Comparison of ENCODE assay signal across 26 cellular contexts in the genomic region with DNA sequence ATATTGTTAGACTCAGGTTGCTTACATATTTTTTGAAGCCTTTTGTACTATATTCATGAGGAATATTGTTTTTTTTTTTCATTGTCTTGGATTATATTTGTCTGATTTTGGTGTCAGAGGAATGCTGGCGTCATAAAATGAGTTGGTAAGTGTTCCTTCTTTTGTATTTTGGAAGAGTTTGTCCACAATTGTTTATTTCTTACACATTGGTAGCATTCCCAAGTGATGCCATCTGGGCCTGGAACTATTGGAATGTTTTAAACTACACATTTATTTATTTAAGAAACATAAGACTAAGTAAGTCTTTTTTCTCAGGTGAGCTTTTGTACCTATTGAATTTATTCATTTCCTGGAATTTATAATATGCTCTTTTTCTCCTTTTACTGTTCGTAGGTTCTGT.
"Had no signal": no experiment of that assay in that cellular context is flagged by ENCODE, and none has a peak within 500 bp of the region (broad histone marks: within the 10 kb centered on the region; RNA-seq: fewer than 3 reads in every experiment).

No MANE protein-coding gene starts in this region.

- H3K4me1 Mint-ChIP-seq: immature natural killer cell; naive thymus-derived CD8-positive, alpha-beta T cell; nephron progenitor cell; stimulated activated naive B cell treated with anti-CD40 and anti-IgM and Interleukin-4, amounts not matched to agents 10 μg/mL and 1 μg/mL and 100 μg/mL, for 72 hours had no signal

- H3K27me3 ChIP-seq: colonic mucosa, sigmoid colon, spleen, suprapubic skin, transverse colon, upper lobe of right lung, uterus had no signal

- H3K27ac Mint-ChIP-seq: dendritic cell treated with granulocyte-macrophage colony-stimulating factor and Interleukin-4, amounts not matched to agents 40 ng/mL and 50 ng/mL, for 4 days; endodermal cell; immature natural killer cell; nephron progenitor cell; stimulated activated naive B cell treated with anti-CD40 and anti-IgM and Interleukin-4, amounts not matched to agents 10 μg/mL and 1 μg/mL and 100 μg/mL, for 72 hours; stimulated activated naive CD8-positive, alpha-beta T cell treated with anti-CD3 and anti-CD28 coated beads, Interleukin-15, Interleukin-2, amounts not matched to agents 100 ng/mL and 50 ng/mL, for 24 hours had no signal

- H3K4me3 Mint-ChIP-seq: dendritic cell treated with granulocyte-macrophage colony-stimulating factor and Interleukin-4, amounts not matched to agents 40 ng/mL and 50 ng/mL, for 4 days; endodermal cell; immature natural killer cell; naive thymus-derived CD8-positive, alpha-beta T cell; nephron progenitor cell; stimulated activated naive B cell treated with anti-CD40 and anti-IgM and Interleukin-4, amounts not matched to agents 10 μg/mL and 1 μg/mL and 100 μg/mL, for 72 hours; stimulated activated naive CD8-positive, alpha-beta T cell treated with anti-CD3 and anti-CD28 coated beads, Interleukin-15, Interleukin-2, amounts not matched to agents 100 ng/mL and 50 ng/mL, for 24 hours had no signal

- H3K36me3 ChIP-seq: colonic mucosa, lower lobe of right lung, prostate gland, sigmoid colon, spleen, suprapubic skin, transverse colon, upper lobe of right lung, uterus had no signal

- H3K36me3 Mint-ChIP-seq: immature natural killer cell; naive thymus-derived CD8-positive, alpha-beta T cell had no signal

- DNase-seq: colonic mucosa; effector CD8-positive, alpha-beta T cell; endodermal cell; hypothalamus; immature natural killer cell; islet precursor cell; kidney glomerular epithelial cell; left colon; left ventricle myocardium superior; lower lobe of right lung; naive thymus-derived CD8-positive, alpha-beta T cell; nephron progenitor cell; nucleus accumbens; right cardiac atrium; sigmoid colon; spleen; stimulated activated naive B cell treated with anti-CD40 and anti-IgM and Interleukin-4, amounts not matched to agents 10 μg/mL and 1 μg/mL and 100 μg/mL, for 72 hours; transverse colon; upper lobe of right lung; uterus had no signal

- H3K27me3 Mint-ChIP-seq: dendritic cell treated with granulocyte-macrophage colony-stimulating factor and Interleukin-4, amounts not matched to agents 40 ng/mL and 50 ng/mL, for 4 days; naive thymus-derived CD8-positive, alpha-beta T cell; stimulated activated naive B cell treated with anti-CD40 and anti-IgM and Interleukin-4, amounts not matched to agents 10 μg/mL and 1 μg/mL and 100 μg/mL, for 72 hours; stimulated activated naive CD8-positive, alpha-beta T cell treated with anti-CD3 and anti-CD28 coated beads, Interleukin-15, Interleukin-2, amounts not matched to agents 100 ng/mL and 50 ng/mL, for 24 hours had no signal

- H3K4me1 ChIP-seq: colonic mucosa, lower lobe of right lung, prostate gland, sigmoid colon, spleen, suprapubic skin, transverse colon, upper lobe of right lung, uterus had no signal

- H3K27ac ChIP-seq: colonic mucosa, epithelial cell of prostate, lower lobe of right lung, prostate gland, sigmoid colon, skin epidermis, spleen, suprapubic skin, transverse colon, upper lobe of right lung, uterus had no signal

- H3K4me3 ChIP-seq: colonic mucosa, lower lobe of right lung, prostate gland, sigmoid colon, skin epidermis, spleen, suprapubic skin, transverse colon, upper lobe of right lung, uterus had no signal

- H3K9me3 ChIP-seq: colonic mucosa, lower lobe of right lung, prostate gland, sigmoid colon, spleen, suprapubic skin, transverse colon, upper lobe of right lung, uterus had no signal

- H3K9me3 Mint-ChIP-seq: dendritic cell treated with granulocyte-macrophage colony-stimulating factor and Interleukin-4, amounts not matched to agents 40 ng/mL and 50 ng/mL, for 4 days; endodermal cell; immature natural killer cell; naive thymus-derived CD8-positive, alpha-beta T cell; nephron progenitor cell; stimulated activated naive B cell treated with anti-CD40 and anti-IgM and Interleukin-4, amounts not matched to agents 10 μg/mL and 1 μg/mL and 100 μg/mL, for 72 hours; stimulated activated naive CD8-positive, alpha-beta T cell treated with anti-CD3 and anti-CD28 coated beads, Interleukin-15, Interleukin-2, amounts not matched to agents 100 ng/mL and 50 ng/mL, for 24 hours had no signal
